In the genomic region with DNA sequence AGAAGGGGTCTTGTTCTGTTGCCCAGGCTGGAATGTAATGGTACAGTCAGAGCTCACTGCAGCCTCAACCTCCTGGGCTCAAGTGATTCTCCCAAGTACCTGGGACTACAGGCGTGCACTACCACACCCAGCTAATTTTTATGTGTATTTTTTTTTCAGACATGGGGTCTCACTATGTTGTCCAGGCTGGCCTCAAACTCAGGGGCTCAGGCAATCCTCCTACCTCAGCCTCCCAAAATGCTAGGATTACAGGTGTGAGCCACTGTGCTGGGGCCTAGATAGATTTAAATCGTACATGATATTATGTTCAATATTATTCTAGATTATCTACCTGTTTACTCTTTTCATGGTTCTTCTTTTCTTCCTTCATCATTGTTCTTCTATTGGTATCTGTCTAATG, we compare ENCODE assay signal across 37 cellular contexts.
"Had no signal": no experiment of that assay in that cellular context is flagged by ENCODE, and none has a peak within 500 bp of the region (broad histone marks: within the 10 kb centered on the region; RNA-seq: fewer than 3 reads in every experiment).

No MANE protein-coding gene starts in this region.

- H3K27me3 Mint-ChIP-seq: activated B cell treated with CpG ODN at 0.5 μM for 24 hours; activated CD4-positive, alpha-beta memory T cell treated with anti-CD3 and anti-CD28 coated beads for 36 hours; activated CD4-positive, alpha-beta T cell treated with anti-CD3 and anti-CD28 coated beads, Interleukin-2, amount 10 ng/mL, durations not matched to agents 7 days and 5 days; activated CD8-positive, alpha-beta T cell treated with anti-CD3 and anti-CD28 coated beads for 36 hours; activated naive CD8-positive, alpha-beta T cell treated with anti-CD3 and anti-CD28 coated beads for 36 hours; activated T-helper 17 cell treated with anti-CD3 and anti-CD28 coated beads, Interleukin-2, amount 50 U/mL, for 72 hours; brain; central memory CD8-positive, alpha-beta T cell had no signal

- DNase-seq: activated B cell treated with CpG ODN at 0.5 μM for 24 hours; activated CD4-positive, alpha-beta memory T cell treated with anti-CD3 and anti-CD28 coated beads for 36 hours; activated CD4-positive, alpha-beta T cell treated with anti-CD3 and anti-CD28 coated beads for 4 hours; activated CD4-positive, alpha-beta T cell treated with anti-CD3 and anti-CD28 coated beads, Interleukin-2, amount 10 ng/mL, durations not matched to agents 7 days and 5 days; activated CD4-positive, alpha-beta T cell treated with anti-CD3 and anti-CD28 coated beads, Interleukin-2, amount 50 U/mL, for 4 hours; activated CD4-positive, CD25-positive, alpha-beta regulatory T cell treated with anti-CD3 and anti-CD28 coated beads, Interleukin-2, amount 50 U/mL, for 72 hours; activated CD8-positive, alpha-beta memory T cell treated with anti-CD3 and anti-CD28 coated beads, Interleukin-2, amount 50 U/mL, for 4 hours; activated CD8-positive, alpha-beta T cell treated with anti-CD3 and anti-CD28 coated beads for 36 hours; activated effector memory CD4-positive, alpha-beta T cell treated with anti-CD3 and anti-CD28 coated beads, Interleukin-2, amount 50 U/mL, for 16 hours; activated gamma-delta T cell treated with Interleukin-2 at 50 U/mL for 16 hours; activated naive CD4-positive, alpha-beta T cell; activated naive CD4-positive, alpha-beta T cell treated with anti-CD3 and anti-CD28 coated beads for 36 hours; activated naive CD4-positive, alpha-beta T cell treated with anti-CD3 and anti-CD28 coated beads, Interleukin-2, amount 50 U/mL, for 16 hours; activated naive CD8-positive, alpha-beta T cell treated with anti-CD3 and anti-CD28 coated beads for 36 hours; activated T-cell treated with anti-CD3 and anti-CD28 coated beads for 4 hours; activated T-cell treated with anti-CD3 and anti-CD28 coated beads, Interleukin-2, amount 50 U/mL, for 1 hour; activated T-cell treated with anti-CD3 and anti-CD28 coated beads, Interleukin-2, amount 50 U/mL, for 4 hours; activated T-cell treated with anti-CD3 and anti-CD28 coated beads, Interleukin-2, amount 50 U/mL, for 72 hours; amygdala; anterior cingulate cortex; caudate nucleus; cerebellar nuclear complex; T-helper 1 cell; T-helper 2 cell; T-helper 9 cell had no signal

- H3K4me3 Mint-ChIP-seq: activated B cell treated with CpG ODN at 0.5 μM for 24 hours; activated CD4-positive, alpha-beta memory T cell treated with anti-CD3 and anti-CD28 coated beads for 36 hours; activated CD4-positive, alpha-beta T cell treated with anti-CD3 and anti-CD28 coated beads, Interleukin-2, amount 10 ng/mL, durations not matched to agents 7 days and 5 days; activated CD8-positive, alpha-beta T cell treated with anti-CD3 and anti-CD28 coated beads for 36 hours; activated naive CD4-positive, alpha-beta T cell treated with anti-CD3 and anti-CD28 coated beads for 36 hours; activated naive CD8-positive, alpha-beta T cell treated with anti-CD3 and anti-CD28 coated beads for 36 hours; activated T-cell treated with anti-CD3 and anti-CD28 coated beads, Interleukin-2, amount 50 U/mL, for 4 hours; activated T-cell treated with anti-CD3 and anti-CD28 coated beads, Interleukin-2, amount 50 U/mL, for 72 hours; activated T-helper 1 cell treated with anti-CD3 and anti-CD28 coated beads, Interleukin-12 subunit alpha, Interleukin-12 subunit beta, Interleukin-2, Interleukin-4 antibody, amounts not matched to agents 30 ng/mL and 10 ng/mL and 1 ng/mL, durations not matched to agents 14 hours and 24 hours and 36 hours; activated T-helper 17 cell treated with anti-CD3 and anti-CD28 coated beads, Interleukin-2, amount 50 U/mL, for 72 hours; brain; central memory CD8-positive, alpha-beta T cell; T-helper 1 cell treated with Interleukin-12 subunit alpha and Interleukin-12 subunit beta and Interleukin-4 antibody, amounts not matched to agents 30 μg/mL and 1 μg/mL, for 36 hours; T-helper 2 cell treated with Interferon-gamma antibody and Interleukin-4, amounts not matched to agents 5 μg/mL and 100 μg/mL, for 36 hours had no signal

- H3K27ac ChIP-seq: ascending aorta, cardiac muscle cell, VCaP had no signal

- FAIRE-seq: bronchial epithelial cell, TTC549 had no signal

- ATAC-seq: activated CD8-positive, alpha-beta T cell treated with anti-CD3 and anti-CD28 coated beads for 36 hours; activated naive CD4-positive, alpha-beta T cell treated with anti-CD3 and anti-CD28 coated beads, Interleukin-2, amount 50 U/mL, for 72 hours; activated T-cell treated with anti-CD3 and anti-CD28 coated beads, Interleukin-2, amount 50 U/mL, for 4 hours; activated T-cell treated with anti-CD3 and anti-CD28 coated beads, Interleukin-2, amount 50 U/mL, for 72 hours; activated T-helper 17 cell treated with anti-CD3 and anti-CD28 coated beads, Interleukin-2, amount 50 U/mL, for 72 hours had no signal

- H3K4me3 ChIP-seq: ascending aorta, cardiac muscle cell had no signal

- H3K4me1 Mint-ChIP-seq: activated B cell treated with CpG ODN at 0.5 μM for 24 hours; activated CD4-positive, alpha-beta T cell treated with anti-CD3 and anti-CD28 coated beads, Interleukin-2, amount 10 ng/mL, durations not matched to agents 7 days and 5 days; activated naive CD8-positive, alpha-beta T cell treated with anti-CD3 and anti-CD28 coated beads for 36 hours; activated T-helper 17 cell treated with anti-CD3 and anti-CD28 coated beads, Interleukin-2, amount 50 U/mL, for 72 hours; brain; central memory CD8-positive, alpha-beta T cell had no signal

- H3K27me3 ChIP-seq: ascending aorta, cardiac muscle cell had no signal

- H3K27ac Mint-ChIP-seq: activated B cell treated with CpG ODN at 0.5 μM for 24 hours; activated CD4-positive, alpha-beta memory T cell treated with anti-CD3 and anti-CD28 coated beads for 36 hours; activated CD4-positive, alpha-beta T cell treated with anti-CD3 and anti-CD28 coated beads, Interleukin-2, amount 10 ng/mL, durations not matched to agents 7 days and 5 days; activated CD8-positive, alpha-beta T cell treated with anti-CD3 and anti-CD28 coated beads for 36 hours; activated naive CD4-positive, alpha-beta T cell treated with anti-CD3 and anti-CD28 coated beads for 36 hours; activated naive CD4-positive, alpha-beta T cell treated with anti-CD3 and anti-CD28 coated beads, Interleukin-2, amount 50 U/mL, for 72 hours; activated naive CD8-positive, alpha-beta T cell treated with anti-CD3 and anti-CD28 coated beads for 36 hours; activated T-cell treated with anti-CD3 and anti-CD28 coated beads, Interleukin-2, amount 50 U/mL, for 72 hours; activated T-helper 1 cell treated with anti-CD3 and anti-CD28 coated beads, Interleukin-12 subunit alpha, Interleukin-12 subunit beta, Interleukin-2, Interleukin-4 antibody, amounts not matched to agents 30 ng/mL and 10 ng/mL and 1 ng/mL, durations not matched to agents 14 hours and 24 hours and 36 hours; activated T-helper 17 cell treated with anti-CD3 and anti-CD28 coated beads, Interleukin-2, amount 50 U/mL, for 72 hours; brain; T-helper 1 cell treated with Interleukin-12 subunit alpha and Interleukin-12 subunit beta and Interleukin-4 antibody, amounts not matched to agents 30 μg/mL and 1 μg/mL, for 36 hours; T-helper 2 cell treated with Interferon-gamma antibody and Interleukin-4, amounts not matched to agents 5 μg/mL and 100 μg/mL, for 36 hours had no signal
